21 cellular contexts compared by ENCODE assay signal in genomic region chr2:40457846-40458245, GRCh38. TPM values are rescaled to one million over a fixed set of nuclear protein-coding genes. Genes with fewer than 3 reads are reported as not detected.
DNase-seq lines count a peak whose midpoint lies in the region; ATAC-seq, FAIRE-seq and TF ChIP-seq lines count a peak whose summit lies in the region.
"Had no signal": no experiment of that assay in that cellular context is flagged by ENCODE, and none has a peak within 500 bp of the region (broad histone marks: within the 10 kb centered on the region; RNA-seq: fewer than 3 reads in every experiment).

No MANE protein-coding gene starts in this region.

- H3K4me1 Mint-ChIP-seq in chondrocyte (ENCODE audit: low read depth) (peaks cover 12% of the 10 kb centered on the region), endothelial cell (ENCODE audit: unreplicated experiment) (no peaks in the 10 kb centered on the region)
- H3K4me1 Mint-ChIP-seq: activated CD4-positive, alpha-beta T cell treated with anti-CD3 and anti-CD28 coated beads for 36 hours had no signal

- H3K18ac ChIP-seq in neuronal stem cell (ENCODE audit: low read length): no peak overlapping the region

- WGBS in neuronal stem cell (ENCODE audit: extremely low coverage in 2 of 2, insufficient read length in 2 of 2, insufficient replicate concordance in 1 of 2), 2 donors: no CpG with 5 or more reads among the region's 5 CpGs

- TF ChIP-seq CTCF in BE2C (IDR thresholded peaks at IDR 0.05; ENCODE audit: low read depth, low read length) (no peak), chondrocyte (IDR thresholded peaks at IDR 0.05) (no peak), endothelial cell (IDR thresholded peaks at IDR 0.05; ENCODE audit: unreplicated experiment) (no peak)

- H3K4me1 ChIP-seq in BE2C (peaks cover 16% of the 10 kb centered on the region), neuronal stem cell (ENCODE audit: control insufficient read depth in 2 of 2, insufficient read depth in 1 of 2, low read depth in 1 of 2, low read length in 2 of 2) (peaks cover under 1 to 3% of the 10 kb centered on the region in 2 donors)
- H3K4me1 ChIP-seq: body of pancreas, esophagus squamous epithelium had no signal

- FAIRE-seq in HTR-8/SVneo (lab: Jason Lieb, UNC): no peak
- FAIRE-seq: GM12892 had no signal

- no peak overlapping the region for H3K14ac ChIP-seq in neuronal stem cell (ENCODE audit: low read length)

- H3K9me3 Mint-ChIP-seq in chondrocyte (ENCODE audit: low read depth): no peaks in the 10 kb centered on the region
- H3K9me3 Mint-ChIP-seq in endothelial cell (ENCODE audit: unreplicated experiment): no peaks in the 10 kb centered on the region

- DNase-seq in BE2C: no peak
- peak; percentile 80 for DNase-seq in M059J (ENCODE audit: low read depth)
- no peak for DNase-seq in chondrocyte (ENCODE audit: low spot score)
- no peak for DNase-seq in neuronal stem cell (ENCODE audit: low spot score)
- DNase-seq in endothelial cell (ENCODE audit: low spot score): no peak
- no peak for DNase-seq in activated naive CD4-positive, alpha-beta T cell treated with Interleukin-2 at 50 U/mL for 16 hours
- no peak for DNase-seq in HTR-8/SVneo (ENCODE audit: insufficient read length, low spot score)
- DNase-seq: activated CD4-positive, alpha-beta T cell treated with anti-CD3 and anti-CD28 coated beads for 36 hours; activated gamma-delta T cell treated with Interleukin-2 at 50 U/mL for 16 hours; body of pancreas; esophagus squamous epithelium; GDM1; hypothalamus; occipital lobe; PC-9; stimulated activated CD4-positive, alpha-beta T cell treated with anti-CD3 and anti-CD28 coated beads, Interleukin-4, amount 100 ng/mL, for 4 hours; T1000 had no signal

- H2BK120ac ChIP-seq in neuronal stem cell (ENCODE audit: low read depth, low read length): no peak overlapping the region

- no peak overlapping the region for H2AK5ac ChIP-seq in neuronal stem cell (ENCODE audit: low read depth, low read length)

- peak overlapping the region; percentile 12 for H2AFZ ChIP-seq in neuronal stem cell (ENCODE audit: low read length)
- H2AFZ ChIP-seq: PC-9 had no signal

- H4K8ac ChIP-seq in neuronal stem cell (ENCODE audit: low read depth, low read length): no peak overlapping the region

- no peak overlapping the region for H2BK5ac ChIP-seq in neuronal stem cell (ENCODE audit: low read length)

- H3K23ac ChIP-seq in neuronal stem cell (ENCODE audit: low read depth, low read length, poor library complexity): no peak overlapping the region

- H3K9me3 ChIP-seq in BE2C (no peaks in the 10 kb centered on the region), neuronal stem cell (replicated peaks in 1 of 2; ENCODE audit: control insufficient read depth in 2 of 2, insufficient read depth in 1 of 2, low read depth in 1 of 2, low read length in 2 of 2) (no peaks in the 10 kb centered on the region)
- H3K9me3 ChIP-seq: body of pancreas, esophagus squamous epithelium had no signal

- ATAC-seq in HG03442 (IDR thresholded peaks at IDR 0.05; ENCODE audit: unreplicated experiment): no peak
- ATAC-seq: activated CD4-positive, alpha-beta T cell treated with anti-CD3 and anti-CD28 coated beads for 36 hours; body of pancreas; sciatic nerve had no signal

- no peak overlapping the region for H3K4me2 ChIP-seq in neuronal stem cell (ENCODE audit: insufficient read depth, low read length, poor library complexity, severe bottlenecking)
- H3K4me2 ChIP-seq: PC-9 had no signal

- H3K36me3 ChIP-seq in BE2C: no peaks in the 10 kb centered on the region
- no peaks in the 10 kb centered on the region for H3K36me3 ChIP-seq in neuronal stem cell (replicated peaks in 1 of 2; ENCODE audit: control insufficient read depth in 2 of 2, insufficient read depth in 2 of 2, low read length in 2 of 2)
- H3K36me3 ChIP-seq: esophagus squamous epithelium had no signal

- no peak overlapping the region for H3K27ac ChIP-seq in neuronal stem cell (replicated peaks; ENCODE audit: low read length)
- H3K27ac ChIP-seq: body of pancreas, esophagus squamous epithelium, PC-9, SK-N-MC had no signal

- no peak overlapping the region for H3K4me3 Mint-ChIP-seq in chondrocyte (ENCODE audit: unreplicated experiment)
- H3K4me3 Mint-ChIP-seq in endothelial cell (ENCODE audit: unreplicated experiment): no peak overlapping the region
- H3K4me3 Mint-ChIP-seq: activated CD4-positive, alpha-beta T cell treated with anti-CD3 and anti-CD28 coated beads for 36 hours had no signal

- H3K27ac Mint-ChIP-seq in chondrocyte (ENCODE audit: unreplicated experiment): peak overlapping the region; percentile 18
- no peak overlapping the region for H3K27ac Mint-ChIP-seq in endothelial cell (ENCODE audit: unreplicated experiment)
- H3K27ac Mint-ChIP-seq: activated CD4-positive, alpha-beta T cell treated with anti-CD3 and anti-CD28 coated beads for 36 hours had no signal

- H3K4ac ChIP-seq in neuronal stem cell (ENCODE audit: low read length): no peak overlapping the region

- H3K36me3 Mint-ChIP-seq in chondrocyte (ENCODE audit: low read depth): no peaks in the 10 kb centered on the region
- no peaks in the 10 kb centered on the region for H3K36me3 Mint-ChIP-seq in endothelial cell (ENCODE audit: low read depth, unreplicated experiment)

- H3K27me3 ChIP-seq in BE2C (no peaks in the 10 kb centered on the region), neuronal stem cell (ENCODE audit: control insufficient read depth in 3 of 3, insufficient read depth in 3 of 3, low read depth in 1 of 3, low read length in 3 of 3) (peaks cover 0 to 9% (median 5%) of the 10 kb centered on the region in 3 experiments)
- H3K27me3 ChIP-seq: body of pancreas, esophagus squamous epithelium had no signal

- H3K4me3 ChIP-seq in BE2C (ENCODE audit: low read depth, low read length) (peak overlapping the region; percentile 31), neuronal stem cell (ENCODE audit: low read length in 2 of 2) (no peak overlapping the region)
- H3K4me3 ChIP-seq: body of pancreas, esophagus squamous epithelium, PC-9, SK-N-MC had no signal

- no peak overlapping the region for H4K91ac ChIP-seq in neuronal stem cell (ENCODE audit: low read depth, low read length, poor library complexity)

- no peaks in the 10 kb centered on the region for H3K79me1 ChIP-seq in neuronal stem cell (ENCODE audit: low read depth, low read length)

- no peak overlapping the region for H3K9ac ChIP-seq in neuronal stem cell (ENCODE audit: low read depth, low read length, poor library complexity)

- H3K27me3 Mint-ChIP-seq in chondrocyte (ENCODE audit: low read depth) (no peaks in the 10 kb centered on the region), endothelial cell (ENCODE audit: unreplicated experiment) (peaks cover 3% of the 10 kb centered on the region)

- no peak overlapping the region for H2BK12ac ChIP-seq in neuronal stem cell (ENCODE audit: low read length)

- no peak overlapping the region for H2BK15ac ChIP-seq in neuronal stem cell (ENCODE audit: low read length)

RNA-seq across cellular contexts. Expression of gene SLC8A1, which starts 6.0 kb away (rescaled TPM):
- polyA plus RNA-seq in BE2C (2012; ENCODE audit: insufficient read depth, insufficient read length, low read depth): 3.1 TPM
- 0.91 and 1.9 TPM in 2 replicates for total RNA-seq in M059J (2014; rRNA removed; shearing (Covaris generic))
- total RNA-seq in chondrocyte (50.4 to 53.7 TPM (median 52.7 TPM) in 3 replicates), endothelial cell (ENCODE audit: unreplicated experiment) (0.80 TPM)
- 1.4 TPM for polyA plus RNA-seq in neuronal stem cell (2013, experiment 1 of 2)
- 1.2 TPM for polyA plus RNA-seq in neuronal stem cell (2013, experiment 2 of 2)

Comparison
In these comparisons a context has a peak if more than half of its experiments do, and no peak if none do; other contexts are left out.
1. RNA of gene SLC8A1, which starts 6.0 kb away (total RNA-seq): 50.4 to 53.7 TPM in chondrocyte; 0.91 to 1.9 TPM in M059J and 0.80 TPM in endothelial cell (single experiment); every median in the first group is over 10 times any median in the second.